17 cellular contexts compared by ENCODE assay signal in genomic region chr5:116423091-116423490, GRCh38.
DNase-seq lines count a peak whose midpoint lies in the region; ATAC-seq and TF ChIP-seq lines count a peak whose summit lies in the region.
"Had no signal": no experiment of that assay in that cellular context is flagged by ENCODE, and none has a peak within 500 bp of the region (broad histone marks: within the 10 kb centered on the region; RNA-seq: fewer than 3 reads in every experiment).

No MANE protein-coding gene starts in this region.

- no peak overlapping the region for H2BK5ac ChIP-seq in IMR-90 (ENCODE audit: low read depth, low read length, poor library complexity, severe bottlenecking)

- no peak overlapping the region for H3K18ac ChIP-seq in IMR-90 (ENCODE audit: low read depth, low read length)

- CTCF ChIA-PET in IMR-90 (lab: Yijun Ruan, JAX), result no interaction called here

- no peaks in the 10 kb centered on the region for H3K4me1 ChIP-seq in IMR-90 (ENCODE audit: control insufficient read depth, insufficient read depth, low read length)
- H3K4me1 ChIP-seq: Caco-2 had no signal

- in situ Hi-C loops in IMR-90 (cut with MboI; ENCODE audit: low sequenced_read_pairs), result no loop called here

- no peaks in the 10 kb centered on the region for H3K9me3 ChIP-seq in IMR-90 (ENCODE audit: control insufficient read depth, insufficient read depth, low read length)
- H3K9me3 ChIP-seq: Caco-2 had no signal

- H4K20me1 ChIP-seq in IMR-90 (ENCODE audit: insufficient read depth, low read length), result no peaks in the 10 kb centered on the region
- H4K20me1 ChIP-seq: BLaER1 had no signal

- H3K27ac ChIP-seq in IMR-90 (ENCODE audit: insufficient read depth, low read length), result no peak overlapping the region
- H3K27ac ChIP-seq: BLaER1, GM23248, HL-60 had no signal

- H2AK5ac ChIP-seq in IMR-90 (ENCODE audit: low read depth, low read length), result no peak overlapping the region

- no peak overlapping the region for H4K5ac ChIP-seq in IMR-90 (ENCODE audit: low read depth, low read length)

- DNase-seq in GM04503 (ENCODE audit: low read depth) (peak; percentile 30), IMR-90 (peak; percentile 2), amniotic epithelial cell (ENCODE audit: low read depth) (peak; percentile 56), mesothelial cell of epicardium (ENCODE audit: low spot score in 2 of 2, unreplicated experiment in 2 of 2) (no peak), NCI-H187 treated with DMSO at 0.1 percent for 48 hours (lab: John Stamatoyannopoulos, UW) (no peak), HCEC 1CT (no peak), GDM1 (lab: John Stamatoyannopoulos, UW) (no peak)
- no peak for DNase-seq in T-helper 2 cell treated with Interferon-gamma antibody and Interleukin-4, amounts not matched to agents 5 μg/mL and 100 μg/mL, for 36 hours (ENCODE audit: low spot score)
- DNase-seq: AML-193; Caco-2; CD8-positive, alpha-beta memory T cell; DND-41; GM23248; Kasumi-1; KBM-7 had no signal

- no peak overlapping the region for H3K56ac ChIP-seq in IMR-90 (ENCODE audit: extremely low read depth, insufficient read depth, low read length)

- TF ChIP-seq POLR2A in IMR-90 (IDR thresholded peaks at IDR 0.05; ENCODE audit: low read depth, low read length), result no peak

- no peaks in the 10 kb centered on the region for H3K79me1 ChIP-seq in IMR-90 (ENCODE audit: low read depth in 1 of 2, low read length in 2 of 2)

- no peak overlapping the region for H2AK9ac ChIP-seq in IMR-90 (replicated peaks; ENCODE audit: low read depth, low read length, poor library complexity)

- H3K36me3 Mint-ChIP-seq in mesothelial cell of epicardium, result peaks cover 1% of the 10 kb centered on the region
- H3K36me3 Mint-ChIP-seq in T-helper 2 cell treated with Interferon-gamma antibody and Interleukin-4, amounts not matched to agents 5 μg/mL and 100 μg/mL, for 36 hours (ENCODE audit: low read depth), result no peaks in the 10 kb centered on the region

- POLR2A ChIA-PET in IMR-90 (lab: Charles Lee; ENCODE audit: unreplicated experiment), result no interaction called here

- no peak overlapping the region for H3K4me3 ChIP-seq in IMR-90 (ENCODE audit: insufficient read depth, low read depth, low read length)
- H3K4me3 ChIP-seq: BLaER1, GM23248 had no signal

- no peak for ATAC-seq in IMR-90 (ENCODE audit: low read depth)

- TF ChIP-seq RAD21 in IMR-90 (IDR thresholded peaks at IDR 0.05; ENCODE audit: low read length), result no peak

- no peak overlapping the region for H3K4ac ChIP-seq in IMR-90 (ENCODE audit: low read depth, low read length)

- dilution Hi-C loops in IMR-90 (cut with HindIII; ENCODE audit: low sequenced_read_pairs, unreplicated experiment), result no loop called here

- no peaks in the 10 kb centered on the region for H3K27me3 Mint-ChIP-seq in mesothelial cell of epicardium (ENCODE audit: low read depth)
- H3K27me3 Mint-ChIP-seq in T-helper 2 cell treated with Interferon-gamma antibody and Interleukin-4, amounts not matched to agents 5 μg/mL and 100 μg/mL, for 36 hours (ENCODE audit: low read depth), result no peaks in the 10 kb centered on the region
- H3K27me3 Mint-ChIP-seq: CD8-positive, alpha-beta memory T cell had no signal

- H3K36me3 ChIP-seq in IMR-90 (ENCODE audit: control insufficient read depth, insufficient read depth, low read length), result no peaks in the 10 kb centered on the region

- WGBS in IMR-90 (ENCODE audit: extremely low coverage in 2 of 2, insufficient read length in 1 of 2), 2 experiments, result no CpG with 5 or more reads among the region's 1 CpG

- H2AFZ ChIP-seq in IMR-90 (replicated peaks; ENCODE audit: low read length, poor library complexity), result no peak overlapping the region
- H2AFZ ChIP-seq: GM23248 had no signal

- H4K91ac ChIP-seq in IMR-90 (ENCODE audit: insufficient read depth, low read depth, low read length), result no peak overlapping the region

- TF ChIP-seq CTCF in IMR-90 (conservative IDR thresholded peaks at IDR 0.05; ENCODE audit: low read depth, low read length) (no peak), mesothelial cell of epicardium (IDR thresholded peaks at IDR 0.05; ENCODE audit: unreplicated experiment) (no peak)

- no peak overlapping the region for H2BK15ac ChIP-seq in IMR-90 (ENCODE audit: low read depth, low read length)

- H3K23ac ChIP-seq in IMR-90 (ENCODE audit: low read depth, low read length), result no peak overlapping the region

- BruUV-seq in IMR-90 (replicated peaks; lab: Mats Ljungman, UMichigan), result no TSS peak

- no peak overlapping the region for H3K14ac ChIP-seq in IMR-90 (replicated peaks; ENCODE audit: low read depth, low read length)

- no peaks in the 10 kb centered on the region for H3K9me1 ChIP-seq in IMR-90 (ENCODE audit: insufficient read depth, low read length)

- no peak overlapping the region for H3K4me2 ChIP-seq in IMR-90 (ENCODE audit: low read depth, low read length)
- H3K4me2 ChIP-seq: BLaER1 had no signal

- H2BK120ac ChIP-seq in IMR-90 (ENCODE audit: low read depth, low read length), result no peak overlapping the region

- peaks cover 9% of the 10 kb centered on the region for H3K9me3 Mint-ChIP-seq in mesothelial cell of epicardium
- peaks cover 4% of the 10 kb centered on the region for H3K9me3 Mint-ChIP-seq in T-helper 2 cell treated with Interferon-gamma antibody and Interleukin-4, amounts not matched to agents 5 μg/mL and 100 μg/mL, for 36 hours
- H3K9me3 Mint-ChIP-seq: CD8-positive, alpha-beta memory T cell had no signal

- H3K4me1 Mint-ChIP-seq in mesothelial cell of epicardium, result peaks cover 17% of the 10 kb centered on the region
- no peaks in the 10 kb centered on the region for H3K4me1 Mint-ChIP-seq in T-helper 2 cell treated with Interferon-gamma antibody and Interleukin-4, amounts not matched to agents 5 μg/mL and 100 μg/mL, for 36 hours (ENCODE audit: low read depth)
- H3K4me1 Mint-ChIP-seq: CD8-positive, alpha-beta memory T cell had no signal

- no peak overlapping the region for H3K9ac ChIP-seq in IMR-90 (ENCODE audit: low read depth, low read length)
- H3K9ac ChIP-seq: BLaER1, GM23248 had no signal

- no peaks in the 10 kb centered on the region for H3K27me3 ChIP-seq in IMR-90 (ENCODE audit: control insufficient read depth, insufficient read depth, low read length)
- H3K27me3 ChIP-seq: BLaER1 had no signal

- H3K4me3 Mint-ChIP-seq in mesothelial cell of epicardium, result no peak overlapping the region
- no peak overlapping the region for H3K4me3 Mint-ChIP-seq in T-helper 2 cell treated with Interferon-gamma antibody and Interleukin-4, amounts not matched to agents 5 μg/mL and 100 μg/mL, for 36 hours
- H3K4me3 Mint-ChIP-seq: CD8-positive, alpha-beta memory T cell had no signal

- no peak overlapping the region for H4K8ac ChIP-seq in IMR-90 (ENCODE audit: low read depth in 2 of 2, low read length in 2 of 2)

- intact Hi-C loops in IMR-90 (cut with micrococcal nuclease), result no loop called here

- no peak overlapping the region for H2BK20ac ChIP-seq in IMR-90 (ENCODE audit: low read depth, low read length)

- peak overlapping the region; percentile 32 for H3K27ac Mint-ChIP-seq in mesothelial cell of epicardium
- H3K27ac Mint-ChIP-seq in T-helper 2 cell treated with Interferon-gamma antibody and Interleukin-4, amounts not matched to agents 5 μg/mL and 100 μg/mL, for 36 hours, result no peak overlapping the region
- H3K27ac Mint-ChIP-seq: CD8-positive, alpha-beta memory T cell had no signal

TF ChIP-seq in IMR-90, 13 proteins besides CTCF, POLR2A, EP300 and RAD21:
- TF ChIP-seq NFE2L2 (IDR thresholded peaks at IDR 0.05; ENCODE audit: low read depth, low read length) (no peak), SMC3 (IDR thresholded peaks at IDR 0.05; ENCODE audit: low read depth, low read length) (no peak), CEBPB (IDR thresholded peaks at IDR 0.05; ENCODE audit: low read depth, low read length) (no peak), BHLHE40 (IDR thresholded peaks at IDR 0.05; ENCODE audit: low read depth, low read length) (no peak)

Comparison
In these comparisons a context has a peak if more than half of its experiments do, and no peak if none do; other contexts are left out.
1. DNase-seq: peak in GM04503 (single experiment), IMR-90 (single experiment) and amniotic epithelial cell (single experiment); none in mesothelial cell of epicardium (0 of 2), NCI-H187 treated with DMSO at 0.1 percent for 48 hours (single experiment), T-helper 2 cell treated with Interferon-gamma antibody and Interleukin-4, amounts not matched to agents 5 μg/mL and 100 μg/mL, for 36 hours (single experiment), HCEC 1CT (single experiment) and GDM1 (single experiment).